ENCODE assay signal across 12 cellular contexts in the genomic region with DNA sequence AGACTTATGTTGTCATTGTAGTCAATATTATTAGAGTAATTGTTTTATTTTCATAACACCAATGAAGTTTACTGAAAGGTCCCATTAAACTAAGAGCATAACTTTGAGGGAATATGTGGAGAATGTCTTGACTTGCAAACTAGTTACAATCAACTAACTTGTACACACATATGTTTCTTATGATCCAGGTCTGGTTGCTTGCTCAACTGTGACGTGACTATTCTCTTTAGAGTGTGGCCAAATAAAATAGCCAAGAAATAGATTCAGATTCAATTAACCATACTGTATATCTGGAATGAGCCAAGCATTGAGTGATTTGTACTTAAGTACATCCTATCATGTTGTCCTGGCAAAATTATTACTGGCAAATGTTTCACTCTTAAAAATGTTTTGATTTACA.
A peak's percentile ranks its signal among the peaks of the same experiment; 100 is the strongest.
DNase-seq lines count a peak whose midpoint lies in the region; ATAC-seq and TF ChIP-seq lines count a peak whose summit lies in the region.
"Had no signal": no experiment of that assay in that cellular context is flagged by ENCODE, and none has a peak within 500 bp of the region (broad histone marks: within the 10 kb centered on the region; RNA-seq: fewer than 3 reads in every experiment).

No MANE protein-coding gene starts in this region.

- H3K4me3 Mint-ChIP-seq in activated naive CD4-positive, alpha-beta T cell treated with anti-CD3 and anti-CD28 coated beads, Interleukin-2, amount 10 ng/mL, durations not matched to agents 7 days and 5 days = no peak overlapping the region
- H3K4me3 Mint-ChIP-seq: CD4-positive, alpha-beta T cell had no signal

- DNase-seq in EH (ENCODE audit: low read depth) (peak; percentile 11), fibroblast of gingiva (ENCODE audit: low read depth) (peak; percentile 72), foreskin fibroblast (peak; percentile 18 to 71)
- DNase-seq in activated naive CD4-positive, alpha-beta T cell treated with anti-CD3 and anti-CD28 coated beads, Interleukin-2, amount 10 ng/mL, durations not matched to agents 7 days and 5 days = no peak
- DNase-seq: C1 segment of cervical spinal cord; CD4-positive, alpha-beta T cell; DMS79; EL had no signal

- no peaks in the 10 kb centered on the region for H3K4me1 Mint-ChIP-seq in activated naive CD4-positive, alpha-beta T cell treated with anti-CD3 and anti-CD28 coated beads, Interleukin-2, amount 10 ng/mL, durations not matched to agents 7 days and 5 days

- peaks cover 1% of the 10 kb centered on the region for H3K9me3 Mint-ChIP-seq in activated naive CD4-positive, alpha-beta T cell treated with anti-CD3 and anti-CD28 coated beads, Interleukin-2, amount 10 ng/mL, durations not matched to agents 7 days and 5 days

- TF ChIP-seq CTCF in foreskin fibroblast (IDR thresholded peaks at IDR 0.05; ENCODE audit: low read depth, low read length) = no peak

- CTCF ChIA-PET in activated naive CD4-positive, alpha-beta T cell treated with anti-CD3 and anti-CD28 coated beads, Interleukin-2, amount 10 ng/mL, durations not matched to agents 7 days and 5 days (lab: Charles Lee) = no interaction called here

- peaks cover 16% of the 10 kb centered on the region for H3K36me3 Mint-ChIP-seq in activated naive CD4-positive, alpha-beta T cell treated with anti-CD3 and anti-CD28 coated beads, Interleukin-2, amount 10 ng/mL, durations not matched to agents 7 days and 5 days

- no peaks in the 10 kb centered on the region for H3K27me3 Mint-ChIP-seq in activated naive CD4-positive, alpha-beta T cell treated with anti-CD3 and anti-CD28 coated beads, Interleukin-2, amount 10 ng/mL, durations not matched to agents 7 days and 5 days
- H3K27me3 Mint-ChIP-seq: CD4-positive, alpha-beta T cell had no signal

- H3K4me3 ChIP-seq in foreskin fibroblast (ENCODE audit: low read depth in 1 of 2, low read length in 2 of 2) = no peak overlapping the region
- H3K4me3 ChIP-seq: A549, HAP-1 had no signal

- ATAC-seq in HG02885 (IDR thresholded peaks at IDR 0.05; ENCODE audit: poor library complexity, unreplicated experiment) (no peak), HG03571 (IDR thresholded peaks at IDR 0.05; ENCODE audit: unreplicated experiment) (no peak)
- ATAC-seq: A549 had no signal

- no peak overlapping the region for H3K27ac Mint-ChIP-seq in activated naive CD4-positive, alpha-beta T cell treated with anti-CD3 and anti-CD28 coated beads, Interleukin-2, amount 10 ng/mL, durations not matched to agents 7 days and 5 days
- H3K27ac Mint-ChIP-seq: CD4-positive, alpha-beta T cell had no signal
